Comparison of ENCODE assay signal across 1 cellular context in genomic region chr5:92922231-92922967, GRCh38.
TF ChIP-seq lines count a peak whose summit lies in the region.

No MANE protein-coding gene starts in this region.

TF ChIP-seq in WTC11, 78 proteins besides CTCF, POLR2A, EP300 and RAD21:
- TF ChIP-seq, protein P1, sequence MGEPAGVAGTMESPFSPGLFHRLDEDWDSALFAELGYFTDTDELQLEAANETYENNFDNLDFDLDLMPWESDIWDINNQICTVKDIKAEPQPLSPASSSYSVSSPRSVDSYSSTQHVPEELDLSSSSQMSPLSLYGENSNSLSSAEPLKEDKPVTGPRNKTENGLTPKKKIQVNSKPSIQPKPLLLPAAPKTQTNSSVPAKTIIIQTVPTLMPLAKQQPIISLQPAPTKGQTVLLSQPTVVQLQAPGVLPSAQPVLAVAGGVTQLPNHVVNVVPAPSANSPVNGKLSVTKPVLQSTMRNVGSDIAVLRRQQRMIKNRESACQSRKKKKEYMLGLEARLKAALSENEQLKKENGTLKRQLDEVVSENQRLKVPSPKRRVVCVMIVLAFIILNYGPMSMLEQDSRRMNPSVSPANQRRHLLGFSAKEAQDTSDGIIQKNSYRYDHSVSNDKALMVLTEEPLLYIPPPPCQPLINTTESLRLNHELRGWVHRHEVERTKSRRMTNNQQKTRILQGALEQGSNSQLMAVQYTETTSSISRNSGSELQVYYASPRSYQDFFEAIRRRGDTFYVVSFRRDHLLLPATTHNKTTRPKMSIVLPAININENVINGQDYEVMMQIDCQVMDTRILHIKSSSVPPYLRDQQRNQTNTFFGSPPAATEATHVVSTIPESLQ (CRISPR knock-in tag; IDR thresholded peaks at IDR 0.05), result no peak
- TF ChIP-seq, protein P2, sequence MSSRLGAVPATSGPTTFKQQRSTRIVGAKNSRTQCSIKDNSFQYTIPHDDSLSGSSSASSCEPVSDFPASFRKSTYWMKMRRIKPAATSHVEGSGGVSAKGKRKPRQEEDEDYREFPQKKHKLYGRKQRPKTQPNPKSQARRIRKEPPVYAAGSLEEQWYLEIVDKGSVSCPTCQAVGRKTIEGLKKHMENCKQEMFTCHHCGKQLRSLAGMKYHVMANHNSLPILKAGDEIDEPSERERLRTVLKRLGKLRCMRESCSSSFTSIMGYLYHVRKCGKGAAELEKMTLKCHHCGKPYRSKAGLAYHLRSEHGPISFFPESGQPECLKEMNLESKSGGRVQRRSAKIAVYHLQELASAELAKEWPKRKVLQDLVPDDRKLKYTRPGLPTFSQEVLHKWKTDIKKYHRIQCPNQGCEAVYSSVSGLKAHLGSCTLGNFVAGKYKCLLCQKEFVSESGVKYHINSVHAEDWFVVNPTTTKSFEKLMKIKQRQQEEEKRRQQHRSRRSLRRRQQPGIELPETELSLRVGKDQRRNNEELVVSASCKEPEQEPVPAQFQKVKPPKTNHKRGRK (CRISPR knock-in tag; IDR thresholded peaks at IDR 0.05; ENCODE audit: borderline replicate concordance), result no peak
- TF ChIP-seq GTF2I (CRISPR knock-in tag; conservative IDR thresholded peaks at IDR 0.05) (no peak), ATF1 (CRISPR knock-in tag; IDR thresholded peaks at IDR 0.05) (no peak), SMAD4 (CRISPR knock-in tag; IDR thresholded peaks at IDR 0.05) (no peak), FOXJ3 (CRISPR knock-in tag; IDR thresholded peaks at IDR 0.05; ENCODE audit: borderline replicate concordance) (no peak), FOXP4 (CRISPR knock-in tag; IDR thresholded peaks at IDR 0.05) (no peak), ESRRA (CRISPR knock-in tag; IDR thresholded peaks at IDR 0.05; ENCODE audit: borderline replicate concordance) (no peak), JUN (CRISPR knock-in tag; IDR thresholded peaks at IDR 0.05) (no peak), TEAD1 (CRISPR knock-in tag; IDR thresholded peaks at IDR 0.05) (no peak), AFF4 (CRISPR knock-in tag; IDR thresholded peaks at IDR 0.05; ENCODE audit: borderline replicate concordance) (no peak)
- TF ChIP-seq, protein P3, sequence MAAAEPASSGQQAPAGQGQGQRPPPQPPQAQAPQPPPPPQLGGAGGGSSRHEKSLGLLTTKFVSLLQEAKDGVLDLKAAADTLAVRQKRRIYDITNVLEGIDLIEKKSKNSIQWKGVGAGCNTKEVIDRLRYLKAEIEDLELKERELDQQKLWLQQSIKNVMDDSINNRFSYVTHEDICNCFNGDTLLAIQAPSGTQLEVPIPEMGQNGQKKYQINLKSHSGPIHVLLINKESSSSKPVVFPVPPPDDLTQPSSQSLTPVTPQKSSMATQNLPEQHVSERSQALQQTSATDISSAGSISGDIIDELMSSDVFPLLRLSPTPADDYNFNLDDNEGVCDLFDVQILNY (CRISPR knock-in tag; IDR thresholded peaks at IDR 0.05), result no peak
- TF ChIP-seq, protein P4, sequence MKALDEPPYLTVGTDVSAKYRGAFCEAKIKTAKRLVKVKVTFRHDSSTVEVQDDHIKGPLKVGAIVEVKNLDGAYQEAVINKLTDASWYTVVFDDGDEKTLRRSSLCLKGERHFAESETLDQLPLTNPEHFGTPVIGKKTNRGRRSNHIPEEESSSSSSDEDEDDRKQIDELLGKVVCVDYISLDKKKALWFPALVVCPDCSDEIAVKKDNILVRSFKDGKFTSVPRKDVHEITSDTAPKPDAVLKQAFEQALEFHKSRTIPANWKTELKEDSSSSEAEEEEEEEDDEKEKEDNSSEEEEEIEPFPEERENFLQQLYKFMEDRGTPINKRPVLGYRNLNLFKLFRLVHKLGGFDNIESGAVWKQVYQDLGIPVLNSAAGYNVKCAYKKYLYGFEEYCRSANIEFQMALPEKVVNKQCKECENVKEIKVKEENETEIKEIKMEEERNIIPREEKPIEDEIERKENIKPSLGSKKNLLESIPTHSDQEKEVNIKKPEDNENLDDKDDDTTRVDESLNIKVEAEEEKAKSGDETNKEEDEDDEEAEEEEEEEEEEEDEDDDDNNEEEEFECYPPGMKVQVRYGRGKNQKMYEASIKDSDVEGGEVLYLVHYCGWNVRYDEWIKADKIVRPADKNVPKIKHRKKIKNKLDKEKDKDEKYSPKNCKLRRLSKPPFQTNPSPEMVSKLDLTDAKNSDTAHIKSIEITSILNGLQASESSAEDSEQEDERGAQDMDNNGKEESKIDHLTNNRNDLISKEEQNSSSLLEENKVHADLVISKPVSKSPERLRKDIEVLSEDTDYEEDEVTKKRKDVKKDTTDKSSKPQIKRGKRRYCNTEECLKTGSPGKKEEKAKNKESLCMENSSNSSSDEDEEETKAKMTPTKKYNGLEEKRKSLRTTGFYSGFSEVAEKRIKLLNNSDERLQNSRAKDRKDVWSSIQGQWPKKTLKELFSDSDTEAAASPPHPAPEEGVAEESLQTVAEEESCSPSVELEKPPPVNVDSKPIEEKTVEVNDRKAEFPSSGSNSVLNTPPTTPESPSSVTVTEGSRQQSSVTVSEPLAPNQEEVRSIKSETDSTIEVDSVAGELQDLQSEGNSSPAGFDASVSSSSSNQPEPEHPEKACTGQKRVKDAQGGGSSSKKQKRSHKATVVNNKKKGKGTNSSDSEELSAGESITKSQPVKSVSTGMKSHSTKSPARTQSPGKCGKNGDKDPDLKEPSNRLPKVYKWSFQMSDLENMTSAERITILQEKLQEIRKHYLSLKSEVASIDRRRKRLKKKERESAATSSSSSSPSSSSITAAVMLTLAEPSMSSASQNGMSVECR (CRISPR knock-in tag; IDR thresholded peaks at IDR 0.05; ENCODE audit: borderline replicate concordance), result no peak
- TF ChIP-seq, protein P5, sequence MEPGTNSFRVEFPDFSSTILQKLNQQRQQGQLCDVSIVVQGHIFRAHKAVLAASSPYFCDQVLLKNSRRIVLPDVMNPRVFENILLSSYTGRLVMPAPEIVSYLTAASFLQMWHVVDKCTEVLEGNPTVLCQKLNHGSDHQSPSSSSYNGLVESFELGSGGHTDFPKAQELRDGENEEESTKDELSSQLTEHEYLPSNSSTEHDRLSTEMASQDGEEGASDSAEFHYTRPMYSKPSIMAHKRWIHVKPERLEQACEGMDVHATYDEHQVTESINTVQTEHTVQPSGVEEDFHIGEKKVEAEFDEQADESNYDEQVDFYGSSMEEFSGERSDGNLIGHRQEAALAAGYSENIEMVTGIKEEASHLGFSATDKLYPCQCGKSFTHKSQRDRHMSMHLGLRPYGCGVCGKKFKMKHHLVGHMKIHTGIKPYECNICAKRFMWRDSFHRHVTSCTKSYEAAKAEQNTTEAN (CRISPR knock-in tag; IDR thresholded peaks at IDR 0.05), result no peak
- TF ChIP-seq, protein P6, sequence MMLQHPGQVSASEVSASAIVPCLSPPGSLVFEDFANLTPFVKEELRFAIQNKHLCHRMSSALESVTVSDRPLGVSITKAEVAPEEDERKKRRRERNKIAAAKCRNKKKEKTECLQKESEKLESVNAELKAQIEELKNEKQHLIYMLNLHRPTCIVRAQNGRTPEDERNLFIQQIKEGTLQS (CRISPR knock-in tag; conservative IDR thresholded peaks at IDR 0.05), result no peak
- TF ChIP-seq, protein P7, sequence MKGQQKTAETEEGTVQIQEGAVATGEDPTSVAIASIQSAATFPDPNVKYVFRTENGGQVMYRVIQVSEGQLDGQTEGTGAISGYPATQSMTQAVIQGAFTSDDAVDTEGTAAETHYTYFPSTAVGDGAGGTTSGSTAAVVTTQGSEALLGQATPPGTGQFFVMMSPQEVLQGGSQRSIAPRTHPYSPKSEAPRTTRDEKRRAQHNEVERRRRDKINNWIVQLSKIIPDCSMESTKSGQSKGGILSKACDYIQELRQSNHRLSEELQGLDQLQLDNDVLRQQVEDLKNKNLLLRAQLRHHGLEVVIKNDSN (CRISPR knock-in tag; IDR thresholded peaks at IDR 0.05), result no peak
- TF ChIP-seq, protein P8, sequence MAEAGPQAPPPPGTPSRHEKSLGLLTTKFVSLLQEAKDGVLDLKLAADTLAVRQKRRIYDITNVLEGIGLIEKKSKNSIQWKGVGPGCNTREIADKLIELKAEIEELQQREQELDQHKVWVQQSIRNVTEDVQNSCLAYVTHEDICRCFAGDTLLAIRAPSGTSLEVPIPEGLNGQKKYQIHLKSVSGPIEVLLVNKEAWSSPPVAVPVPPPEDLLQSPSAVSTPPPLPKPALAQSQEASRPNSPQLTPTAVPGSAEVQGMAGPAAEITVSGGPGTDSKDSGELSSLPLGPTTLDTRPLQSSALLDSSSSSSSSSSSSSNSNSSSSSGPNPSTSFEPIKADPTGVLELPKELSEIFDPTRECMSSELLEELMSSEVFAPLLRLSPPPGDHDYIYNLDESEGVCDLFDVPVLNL (CRISPR knock-in tag; IDR thresholded peaks at IDR 0.05; ENCODE audit: borderline replicate concordance, low read depth), result no peak
